In genomic region chr12:15627995-15628945, GRCh38 we compare ENCODE assay signal across 11 cellular contexts.
A peak's percentile ranks its signal among the peaks of the same experiment; 100 is the strongest.
DNase-seq lines count a peak whose midpoint lies in the region; ATAC-seq and TF ChIP-seq lines count a peak whose summit lies in the region.
"Had no signal": no experiment of that assay in that cellular context is flagged by ENCODE, and none has a peak within 500 bp of the region (broad histone marks: within the 10 kb centered on the region; RNA-seq: fewer than 3 reads in every experiment).

No MANE protein-coding gene starts in this region.

- H3K79me2 ChIP-seq in Karpas-422 (ENCODE audit: low read length) = no peaks in the 10 kb centered on the region

- peaks cover 2 to 8% (median 4%) of the 10 kb centered on the region in 3 donors for H3K27me3 Mint-ChIP-seq in immature natural killer cell (ENCODE audit: low read depth in 3 of 3)
- H3K27me3 Mint-ChIP-seq: activated T-cell treated with anti-CD3 and anti-CD28 coated beads, Interleukin-2, amount 50 U/mL, for 24 hours had no signal

- H3K9me3 ChIP-seq in Karpas-422 (ENCODE audit: low read length) = no peaks in the 10 kb centered on the region
- no peaks in the 10 kb centered on the region for H3K9me3 ChIP-seq in thoracic aorta

- H3K36me3 ChIP-seq in Karpas-422 (ENCODE audit: insufficient read depth, low read length) (no peaks in the 10 kb centered on the region), thoracic aorta (no peaks in the 10 kb centered on the region)

- peaks cover 0 to 2% (median 0%) of the 10 kb centered on the region in 6 donors for H3K9me3 Mint-ChIP-seq in immature natural killer cell
- H3K9me3 Mint-ChIP-seq: activated T-cell treated with anti-CD3 and anti-CD28 coated beads, Interleukin-2, amount 50 U/mL, for 24 hours had no signal

- H3K9me2 ChIP-seq in Karpas-422 (replicated peaks; ENCODE audit: insufficient read depth, low read length) = no peaks in the 10 kb centered on the region

- H3K27ac ChIP-seq in Karpas-422 (ENCODE audit: low read length) = no peak overlapping the region
- H3K27ac ChIP-seq in cingulate gyrus (ENCODE audit: low read depth, low read length) = peak overlapping the region; percentile 71
- H3K27ac ChIP-seq in thoracic aorta = peak overlapping the region; percentile 92 to 95

- no peak for DNase-seq in Karpas-422
- peak; percentile 54 to 59 for DNase-seq in lung microvascular endothelial cell (ENCODE audit: low read depth in 2 of 2)
- DNase-seq in thoracic aorta (ENCODE audit: low spot score) = no peak
- no peak for DNase-seq in immature natural killer cell
- no peak for DNase-seq in left colon
- DNase-seq in activated effector memory CD4-positive, alpha-beta T cell treated with Interleukin-2 at 50 U/mL for 16 hours = no peak
- no peak for DNase-seq in NOMO-1 treated with dmso at 0.1 percent for 144 hours (lab: John Stamatoyannopoulos, UW; ENCODE audit: unreplicated experiment)
- DNase-seq: activated T-cell treated with anti-CD3 and anti-CD28 coated beads, Interleukin-2, amount 50 U/mL, for 24 hours; SHP77 treated with DMSO at 0.1 percent for 48 hours; stimulated activated CD4-positive, alpha-beta T cell treated with anti-CD3 and anti-CD28 coated beads, Interleukin-4, amount 100 ng/mL, for 1 hour had no signal

- H3K27me3 ChIP-seq in Karpas-422 (ENCODE audit: low read length) = no peaks in the 10 kb centered on the region
- H3K27me3 ChIP-seq in thoracic aorta (replicated peaks; ENCODE audit: insufficient read depth) = no peaks in the 10 kb centered on the region

- no peak overlapping the region for H3K4me3 Mint-ChIP-seq in immature natural killer cell
- H3K4me3 Mint-ChIP-seq: activated T-cell treated with anti-CD3 and anti-CD28 coated beads, Interleukin-2, amount 50 U/mL, for 24 hours had no signal

- ATAC-seq in thoracic aorta (ENCODE audit: insufficient number of reproducible peaks, low FRiP score, low read depth) (peak; percentile 12), left colon (no peak)

- no peak overlapping the region for H3K9ac ChIP-seq in Karpas-422 (ENCODE audit: low read length)

- no peaks in the 10 kb centered on the region for H3K36me3 Mint-ChIP-seq in immature natural killer cell

- no peak overlapping the region for H3K4me3 ChIP-seq in Karpas-422 (ENCODE audit: low read length)
- peak overlapping the region; percentile 50 for H3K4me3 ChIP-seq in thoracic aorta

- peak overlapping the region; percentile 61 for H3K4me2 ChIP-seq in Karpas-422 (ENCODE audit: low read depth, low read length, poor library complexity, severe bottlenecking)

- intact Hi-C loops in left colon (cut with DNase I, micrococcal nuclease) = no loop called here

- no peak for TF ChIP-seq CTCF in thoracic aorta (IDR thresholded peaks at IDR 0.05)

- no peaks in the 10 kb centered on the region for H3K4me1 Mint-ChIP-seq in immature natural killer cell

- no peaks in the 10 kb centered on the region for H4K20me1 ChIP-seq in Karpas-422 (ENCODE audit: insufficient read depth, low read depth, low read length)

- H3K4me1 ChIP-seq in Karpas-422 (ENCODE audit: low read length) = peaks cover 18% of the 10 kb centered on the region
- H3K4me1 ChIP-seq in thoracic aorta (ENCODE audit: control insufficient read depth in 1 of 2, low read depth in 2 of 2) = peaks cover 28 to 62% of the 10 kb centered on the region in 2 donors

- no peak overlapping the region for H3K27ac Mint-ChIP-seq in immature natural killer cell
- H3K27ac Mint-ChIP-seq: activated T-cell treated with anti-CD3 and anti-CD28 coated beads, Interleukin-2, amount 50 U/mL, for 24 hours had no signal

- H2AFZ ChIP-seq in Karpas-422 (ENCODE audit: low read length) = no peak overlapping the region

Comparison
In these comparisons a context has a peak if more than half of its experiments do, and no peak if none do; other contexts are left out.
1. DNase-seq: peak in lung microvascular endothelial cell (2 of 2); none in Karpas-422 (single experiment), thoracic aorta (single experiment), immature natural killer cell (0 of 3), left colon (0 of 2), activated effector memory CD4-positive, alpha-beta T cell treated with Interleukin-2 at 50 U/mL for 16 hours (single experiment) and NOMO-1 treated with dmso at 0.1 percent for 144 hours (single experiment).